Comparison of ENCODE assay signal across 22 cellular contexts in genomic region chr7:117686311-117686935, GRCh38.
"Had no signal": no experiment of that assay in that cellular context is flagged by ENCODE, and none has a peak within 500 bp of the region (broad histone marks: within the 10 kb centered on the region; RNA-seq: fewer than 3 reads in every experiment).

No MANE protein-coding gene starts in this region.

- DNase-seq: activated CD4-positive, alpha-beta T cell treated with anti-CD3 and anti-CD28 coated beads for 36 hours; activated CD4-positive, alpha-beta T cell treated with anti-CD3 and anti-CD28 coated beads, Interleukin-2, amount 50 U/mL, for 48 hours; activated gamma-delta T cell treated with Interleukin-2 at 50 U/mL for 16 hours; adrenal gland; cerebellar nuclear complex; cortex of kidney; heart left ventricle; immature natural killer cell; kidney glomerular epithelial cell; left ventricle myocardium superior; mucosa of descending colon; naive B cell; ovary; psoas muscle; stimulated activated CD4-positive, alpha-beta T cell treated with anti-CD3 and anti-CD28 coated beads, Interleukin-4, amount 100 ng/mL, for 24 hours; thyroid gland had no signal

- H3K4me1 ChIP-seq: adrenal gland, esophagus muscularis mucosa, gastroesophageal sphincter, heart left ventricle, psoas muscle, thyroid gland had no signal

- H3K4me3 Mint-ChIP-seq: activated CD4-positive, alpha-beta T cell treated with anti-CD3 and anti-CD28 coated beads for 36 hours; immature natural killer cell; naive B cell; stimulated activated effector memory CD8-positive, alpha-beta T cell treated with anti-CD3 and anti-CD28 coated beads, Interleukin-12 subunit alpha, Interleukin-12 subunit beta, amount 100 ng/mL, for 72 hours; WTC11 had no signal

- H3K4me3 ChIP-seq: adrenal gland, esophagus muscularis mucosa, gastroesophageal sphincter, heart left ventricle, mucosa of descending colon, ovary, psoas muscle, thyroid gland had no signal

- H3K27me3 ChIP-seq: adrenal gland, esophagus muscularis mucosa, gastroesophageal sphincter, ovary, thyroid gland had no signal

- H3K27ac Mint-ChIP-seq: activated CD4-positive, alpha-beta T cell treated with anti-CD3 and anti-CD28 coated beads for 36 hours; activated naive CD4-positive, alpha-beta T cell treated with anti-CD3 and anti-CD28 coated beads, Interleukin-2, amount 50 U/mL, for 72 hours; immature natural killer cell; naive B cell; stimulated activated effector memory CD8-positive, alpha-beta T cell treated with anti-CD3 and anti-CD28 coated beads, Interleukin-12 subunit alpha, Interleukin-12 subunit beta, amount 100 ng/mL, for 72 hours; WTC11 had no signal

- H3K9me3 ChIP-seq: adrenal gland, esophagus muscularis mucosa, gastroesophageal sphincter, heart left ventricle, mucosa of descending colon, ovary, psoas muscle, thyroid gland had no signal

- H3K9me3 Mint-ChIP-seq: WTC11 had no signal

- H3K36me3 ChIP-seq: adrenal gland, esophagus muscularis mucosa, gastroesophageal sphincter, heart left ventricle, ovary, thyroid gland had no signal

- H3K4me1 Mint-ChIP-seq: activated CD4-positive, alpha-beta T cell treated with anti-CD3 and anti-CD28 coated beads for 36 hours; immature natural killer cell; naive B cell; stimulated activated effector memory CD8-positive, alpha-beta T cell treated with anti-CD3 and anti-CD28 coated beads, Interleukin-12 subunit alpha, Interleukin-12 subunit beta, amount 100 ng/mL, for 72 hours had no signal

- ATAC-seq: activated CD4-positive, alpha-beta T cell treated with anti-CD3 and anti-CD28 coated beads for 36 hours; activated naive CD4-positive, alpha-beta T cell treated with anti-CD3 and anti-CD28 coated beads, Interleukin-2, amount 50 U/mL, for 72 hours; gastroesophageal sphincter; heart left ventricle; left ventricle myocardium superior; mucosa of descending colon; psoas muscle; sciatic nerve; stimulated activated effector memory CD8-positive, alpha-beta T cell treated with anti-CD3 and anti-CD28 coated beads, Interleukin-12 subunit alpha, Interleukin-12 subunit beta, amount 100 ng/mL, for 72 hours; WTC11 had no signal

- H3K27ac ChIP-seq: adrenal gland, esophagus muscularis mucosa, gastroesophageal sphincter, heart left ventricle, ovary, psoas muscle, thyroid gland had no signal
